ENCODE assay signal across 24 cellular contexts in the genomic region with DNA sequence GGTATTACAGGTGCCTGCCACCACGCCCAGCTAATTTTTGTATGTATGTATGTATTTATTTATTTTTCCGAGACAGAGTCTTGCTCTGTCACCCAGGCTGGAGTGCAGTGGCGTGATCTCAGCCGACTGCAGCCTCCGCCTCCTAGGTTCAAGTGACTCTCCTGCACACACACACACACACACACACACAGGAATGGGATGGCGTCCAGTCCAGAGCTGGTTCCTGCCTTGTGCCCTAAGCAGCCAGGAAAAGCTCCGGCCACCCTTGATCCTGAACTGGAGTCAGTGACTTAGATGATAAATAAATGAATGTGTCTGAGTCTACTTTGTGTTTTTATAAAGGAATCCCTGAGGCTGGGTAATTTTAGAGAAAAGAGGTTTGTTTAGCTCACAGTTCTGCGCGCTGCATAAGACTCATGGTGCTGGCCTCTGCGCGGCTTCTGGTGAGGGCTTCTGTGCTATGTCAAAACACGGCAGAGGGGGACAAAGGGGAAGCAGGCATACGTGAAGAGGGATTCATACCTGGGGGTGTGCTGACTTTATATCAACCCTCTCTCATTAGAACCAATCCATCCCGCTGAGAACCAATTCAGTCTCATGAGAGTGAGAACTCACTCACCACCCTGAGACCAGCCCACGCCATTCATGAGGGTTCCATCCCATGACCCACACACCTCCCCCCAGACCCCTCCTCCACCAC.
"Had no signal": no experiment of that assay in that cellular context is flagged by ENCODE, and none has a peak within 500 bp of the region (broad histone marks: within the 10 kb centered on the region; RNA-seq: fewer than 3 reads in every experiment).

No MANE protein-coding gene starts in this region.

- H3K27me3 ChIP-seq: dorsolateral prefrontal cortex, esophagus squamous epithelium, right atrium auricular region, suprapubic skin, transverse colon, vagina had no signal

- FAIRE-seq: colon, keratinocyte had no signal

- H3K27ac ChIP-seq: dorsolateral prefrontal cortex, esophagus squamous epithelium, prostate gland, right atrium auricular region, suprapubic skin, transverse colon, vagina had no signal

- ATAC-seq: natural killer cell; sciatic nerve; stimulated activated naive CD8-positive, alpha-beta T cell treated with anti-CD3 and anti-CD28 coated beads, Interleukin-15, amount 100 ng/mL, for 72 hours had no signal

- H3K4me1 Mint-ChIP-seq: natural killer cell; stimulated activated naive CD8-positive, alpha-beta T cell treated with anti-CD3 and anti-CD28 coated beads, Interleukin-15, amount 100 ng/mL, for 72 hours had no signal

- H3K9me3 ChIP-seq: esophagus squamous epithelium, prostate gland, right atrium auricular region, suprapubic skin, transverse colon, vagina had no signal

- H3K36me3 ChIP-seq: esophagus squamous epithelium, prostate gland, right atrium auricular region, suprapubic skin, transverse colon, vagina had no signal

- H3K4me3 Mint-ChIP-seq: memory B cell; natural killer cell; stimulated activated naive CD8-positive, alpha-beta T cell treated with anti-CD3 and anti-CD28 coated beads, Interleukin-15, amount 100 ng/mL, for 72 hours had no signal

- H3K4me2 ChIP-seq: smooth muscle cell had no signal

- DNase-seq: dorsolateral prefrontal cortex; effector CD8-positive, alpha-beta T cell; erythroblast; esophagus squamous epithelium; foreskin melanocyte; hypothalamus; natural killer cell; stimulated activated CD4-positive, alpha-beta T cell treated with anti-CD3 and anti-CD28 coated beads, Interleukin-12 subunit alpha, Interleukin-12 subunit beta, amount 100 ng/mL, for 4 hours; stimulated activated CD4-positive, alpha-beta T cell treated with anti-CD3 and anti-CD28 coated beads, Interleukin-1b, Interleukin-23, amount 100 ng/mL, for 48 hours; stimulated activated CD4-positive, alpha-beta T cell treated with anti-CD3 and anti-CD28 coated beads, Interleukin-4, amount 100 ng/mL, for 1 hour; stimulated activated CD8-positive, alpha-beta memory T cell treated with anti-CD3 and anti-CD28 coated beads, Interleukin-4, amount 100 ng/mL, for 48 hours; stimulated activated naive CD4-positive, alpha-beta T cell; stimulated activated naive CD8-positive, alpha-beta T cell treated with anti-CD3 and anti-CD28 coated beads, Interleukin-15, amount 100 ng/mL, for 72 hours; transverse colon had no signal

- H3K4me3 ChIP-seq: dorsolateral prefrontal cortex, esophagus squamous epithelium, lung, prostate gland, right atrium auricular region, smooth muscle cell, suprapubic skin, transverse colon, vagina had no signal

- H3K4me1 ChIP-seq: esophagus squamous epithelium, prostate gland, right atrium auricular region, suprapubic skin, transverse colon, vagina had no signal

- H3K27ac Mint-ChIP-seq: memory B cell; natural killer cell; stimulated activated naive CD8-positive, alpha-beta T cell treated with anti-CD3 and anti-CD28 coated beads, Interleukin-15, amount 100 ng/mL, for 72 hours had no signal

- H3K36me3 Mint-ChIP-seq: memory B cell, natural killer cell had no signal

- H3K27me3 Mint-ChIP-seq: memory B cell had no signal

- H3K9me3 Mint-ChIP-seq: natural killer cell; stimulated activated naive CD8-positive, alpha-beta T cell treated with anti-CD3 and anti-CD28 coated beads, Interleukin-15, amount 100 ng/mL, for 72 hours had no signal
